Comparison of ENCODE assay signal across 8 cellular contexts in the genomic region with DNA sequence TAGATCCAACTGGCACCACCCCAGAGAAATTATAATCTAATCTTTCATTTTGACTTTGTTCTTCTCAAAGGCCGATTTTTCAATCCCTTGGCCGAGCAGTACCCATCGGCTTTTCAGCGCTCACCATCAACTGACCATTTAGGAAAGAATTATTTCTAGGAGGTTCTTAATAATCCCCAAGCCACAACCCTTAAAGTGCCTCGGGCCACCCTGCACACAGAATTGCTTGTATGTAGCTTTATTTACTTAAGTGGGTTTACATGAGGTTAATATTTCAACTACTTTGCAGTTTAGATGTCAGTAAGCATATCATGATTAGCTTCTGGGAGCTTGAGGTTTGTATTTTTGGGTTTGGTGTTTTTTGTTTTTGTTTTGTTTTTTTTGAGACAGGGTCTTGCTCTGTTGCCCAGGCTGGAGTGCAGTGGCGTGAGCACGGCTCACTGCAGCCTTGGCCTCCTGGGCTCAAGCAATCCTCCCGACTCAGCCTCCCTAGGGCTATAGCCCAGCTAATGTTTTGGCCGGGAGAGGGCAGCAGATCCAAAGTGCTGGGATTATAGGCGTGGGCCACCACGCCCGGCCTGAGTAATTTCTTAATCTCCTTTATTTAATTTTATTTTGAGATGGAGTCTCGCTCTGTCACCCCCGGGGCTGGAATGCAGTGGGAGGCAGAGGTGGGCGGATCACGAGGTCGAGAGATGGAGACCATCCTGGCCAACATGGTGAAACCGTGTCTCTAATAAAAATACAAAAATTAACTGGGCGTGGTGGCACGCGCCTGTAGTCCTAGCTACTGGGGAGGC. TPM values are rescaled to one million over a fixed set of nuclear protein-coding genes. Genes with fewer than 3 reads are reported as not detected.
DNase-seq lines count a peak whose midpoint lies in the region; ATAC-seq, FAIRE-seq and TF ChIP-seq lines count a peak whose summit lies in the region.

No MANE protein-coding gene starts in this region.

- H3K27ac ChIP-seq in mammary epithelial cell (ENCODE audit: insufficient read depth, low read depth, low read length), result peak overlapping the region; percentile 79

- H3K27me3 ChIP-seq in mammary epithelial cell (ENCODE audit: insufficient read depth, low read length), result no peaks in the 10 kb centered on the region

- TF ChIP-seq CTCF in D721Med (IDR thresholded peaks at IDR 0.05; ENCODE audit: insufficient read depth, missing control alignments) (peak; percentile 18), mammary epithelial cell (conservative IDR thresholded peaks at IDR 0.05 in 1 of 2, IDR thresholded peaks at IDR 0.05 in 1 of 2; ENCODE audit: extremely low read depth in 1 of 2, insufficient read depth in 1 of 2, low read depth in 1 of 2, low read length in 2 of 2) (peak; percentile 2 to 27), mucosa of descending colon (IDR thresholded peaks at IDR 0.05) (no peak)

- peak overlapping the region; percentile 100 for H2AFZ ChIP-seq in mammary epithelial cell (ENCODE audit: low read depth, low read length)

- ATAC-seq in mucosa of descending colon (peak; percentile 56), GM21619 (IDR thresholded peaks at IDR 0.05; ENCODE audit: unreplicated experiment) (no peak), HG02870 (IDR thresholded peaks at IDR 0.05; ENCODE audit: unreplicated experiment) (no peak)

- intact Hi-C loops in mammary epithelial cell (cut with micrococcal nuclease) (loop anchor here (1.0 kb wide), 1 partner anchor 189 kb away; no protein-coding TSS in a partner anchor), mucosa of descending colon (cut with DNase I, micrococcal nuclease) (no loop called here)

- DNase-seq in D721Med (ENCODE audit: insufficient read length, low spot score), result no peak
- peak; percentile 11 to 42 for DNase-seq in Kasumi-1 (lab: John Stamatoyannopoulos, UW)
- DNase-seq in mammary epithelial cell, result peak; percentile 43
- DNase-seq in mucosa of descending colon, result peak in 2 of 3 donors; percentile 73 to 77
- no peak for DNase-seq in Ammon's horn (ENCODE audit: low spot score)
- DNase-seq in SKM-1 treated with dmso at 0.1 percent for 144 hours (lab: John Stamatoyannopoulos, UW; ENCODE audit: unreplicated experiment), result no peak

- dilution Hi-C loops in mammary epithelial cell (cut with HindIII; ENCODE audit: low sequenced_read_pairs), result no loop called here

- H3K9ac ChIP-seq in mammary epithelial cell (ENCODE audit: insufficient read depth, low read length), result peak overlapping the region; percentile 84

- peak overlapping the region; percentile 99 for H3K4me2 ChIP-seq in mammary epithelial cell (ENCODE audit: insufficient read depth, low read depth, low read length)

- TSS peak; percentile 51 for BruUV-seq in mammary epithelial cell (replicated peaks; lab: Mats Ljungman, UMichigan)

- 74% methylated on average over 21 of the region's 21 CpGs for WGBS in mammary epithelial cell (ENCODE audit: low coverage, missing lambda C conversion rate)

- H3K4me3 ChIP-seq in mammary epithelial cell (replicated peaks in 1 of 3; ENCODE audit: insufficient read depth in 1 of 3, low read depth in 2 of 3, low read length in 3 of 3) (peak overlapping the region; percentile 69 to 91 (median 89)), mucosa of descending colon (peak overlapping the region; percentile 78)

- CTCF ChIA-PET in mammary epithelial cell (lab: Charles Lee; ENCODE audit: low non-redundant PET), result interaction anchor here (0.9 kb wide), 1 partner anchor 19 kb away, joined by 9 read pairs; no protein-coding TSS in a partner anchor

- peaks cover 11% of the 10 kb centered on the region for H3K4me1 ChIP-seq in mammary epithelial cell (ENCODE audit: insufficient read depth, low read length)
- H3K4me1 ChIP-seq in mucosa of descending colon (ENCODE audit: low read depth), result peaks cover 13% of the 10 kb centered on the region

- H3K9me3 ChIP-seq in mammary epithelial cell (replicated peaks; ENCODE audit: insufficient read depth, low read length) (no peaks in the 10 kb centered on the region), mucosa of descending colon (no peaks in the 10 kb centered on the region)

- in situ Hi-C loops in mammary epithelial cell (cut with MboI; ENCODE audit: low sequenced_read_pairs in 2 of 2), result no loop called here

- H4K20me1 ChIP-seq in mammary epithelial cell (ENCODE audit: insufficient read depth, low read length), result no peaks in the 10 kb centered on the region

- no peak for FAIRE-seq in D721Med (lab: Jason Lieb, UNC)

- peaks cover 16% of the 10 kb centered on the region for H3K79me2 ChIP-seq in mammary epithelial cell (ENCODE audit: insufficient read depth, low read length)

- H3K36me3 ChIP-seq in mammary epithelial cell (ENCODE audit: insufficient read depth, low read length), result peaks cover 5% of the 10 kb centered on the region
- peaks cover 3% of the 10 kb centered on the region for H3K36me3 ChIP-seq in mucosa of descending colon (ENCODE audit: low read depth)

RNA-seq across cellular contexts. Expression of a gene that starts 0.8 kb away (rescaled TPM):
- total RNA-seq in mammary epithelial cell, result 10 to 100 TPM in 1 of 2 donors, 1 to 10 TPM in 1; 7.5 to 15.0 TPM
- polyA plus RNA-seq in mammary epithelial cell, result 4.7 TPM
- 6.4 TPM for polyA minus RNA-seq in mammary epithelial cell
- 10 to 100 TPM in 2 of 3 donors, 1 to 10 TPM in 1; 9.2 to 22.5 (median 11.7) TPM for total RNA-seq in mucosa of descending colon

Comparison
In these comparisons a context has a peak if more than half of its experiments do, and no peak if none do; other contexts are left out.
1. DNase-seq: peak in Kasumi-1 (2 of 2), mammary epithelial cell (single experiment) and mucosa of descending colon (2 of 3); none in D721Med (single experiment), Ammon's horn (single experiment) and SKM-1 treated with dmso at 0.1 percent for 144 hours (single experiment).